Comparison of ENCODE assay signal across 8 cellular contexts in genomic region chr9:127158995-127159801, GRCh38. TPM values are rescaled to one million over a fixed set of nuclear protein-coding genes. Genes with fewer than 3 reads are reported as not detected.
A peak's percentile ranks its signal among the peaks of the same experiment; 100 is the strongest.
DNase-seq lines count a peak whose midpoint lies in the region; ATAC-seq and TF ChIP-seq lines count a peak whose summit lies in the region.

No MANE protein-coding gene starts in this region.

- intact Hi-C loops in transverse colon (cut with DNase I; ENCODE audit: low total_unique reads) = no loop called here

- WGBS in transverse colon (ENCODE audit: low coverage in 1 of 2), 2 donors = 67% methylated on average over 7 of the region's 7 CpGs; no CpG with 5 or more reads in 1 of the 2 donors

- H3K4me1 ChIP-seq in transverse colon = peaks cover 8 to 22% (median 9%) of the 10 kb centered on the region in 4 donors

- H3K9me3 ChIP-seq in transverse colon = no peaks in the 10 kb centered on the region

- H3K27me3 Mint-ChIP-seq in brain = no peaks in the 10 kb centered on the region

- no peaks in the 10 kb centered on the region for H3K36me3 ChIP-seq in transverse colon

- peaks cover 81% of the 10 kb centered on the region for H3K4me1 Mint-ChIP-seq in brain

- ATAC-seq in GM21423 (IDR thresholded peaks at IDR 0.05; ENCODE audit: unreplicated experiment) = no peak

- in situ Hi-C loops in transverse colon (cut with MboI; ENCODE audit: low pct_ligation_motif_present in 1 of 4, low pct_unique_long_range_greater_than_20kb in 1 of 4, low sequenced_read_pairs in 3 of 4) = no loop called here

- peak overlapping the region in 3 of 4 donors; percentile 26 to 54 (median 27) for H3K27ac ChIP-seq in transverse colon
- H3K27ac ChIP-seq in coronary artery = no peak overlapping the region

- no peaks in the 10 kb centered on the region for H3K9me3 Mint-ChIP-seq in brain

- H3K27me3 ChIP-seq in transverse colon = no peaks in the 10 kb centered on the region

- no peak for TF ChIP-seq POLR2A in transverse colon (IDR thresholded peaks at IDR 0.05)

- H3K4me3 ChIP-seq in transverse colon = no peak overlapping the region
- no peak overlapping the region for H3K4me3 ChIP-seq in coronary artery

- no peaks in the 10 kb centered on the region for H3K36me3 Mint-ChIP-seq in brain

- H3K27ac Mint-ChIP-seq in brain = peak overlapping the region; percentile 67 to 98 (median 97)

- TF ChIP-seq CTCF in brain (conservative IDR thresholded peaks at IDR 0.05) (peak in 1 of 2 experiments; percentile 49), transverse colon (IDR thresholded peaks at IDR 0.05) (no peak), coronary artery (IDR thresholded peaks at IDR 0.05) (no peak)

- peak overlapping the region; percentile 12 to 58 (median 16) for H3K4me3 Mint-ChIP-seq in brain

- peak; percentile 10 for TF ChIP-seq EP300 in transverse colon (IDR thresholded peaks at IDR 0.05; ENCODE audit: low read depth)

- DNase-seq in activated CD8-positive, alpha-beta memory T cell treated with anti-CD3 and anti-CD28 coated beads for 24 hours = peak; percentile 32
- DNase-seq in activated CD8-positive, alpha-beta memory T cell treated with anti-CD3 and anti-CD28 coated beads, Interleukin-2, amount 50 U/mL, for 4 hours = no peak
- DNase-seq in kidney tubule cell (ENCODE audit: low spot score) = peak; percentile 90
- peak; percentile 36 for DNase-seq in transverse colon
- no peak for DNase-seq in coronary artery (ENCODE audit: low spot score)
- DNase-seq in activated CD4-positive, alpha-beta T cell treated with anti-CD3 and anti-CD28 coated beads, Interleukin-2, amount 50 U/mL, for 4 hours = no peak

RNA-seq across cellular contexts. Expression of gene ANGPTL2, which starts 36.8 kb away (rescaled TPM):
- polyA plus RNA-seq in brain (ENCODE audit: insufficient read depth, low read depth, low replicate concordance) = 14.9 TPM
- total RNA-seq in transverse colon = 10 to 100 TPM; 11.0 to 30.8 (median 13.1) TPM

Comparison
In these comparisons a context has a peak if more than half of its experiments do, and no peak if none do; other contexts are left out.
1. DNase-seq: peak in activated CD8-positive, alpha-beta memory T cell treated with anti-CD3 and anti-CD28 coated beads for 24 hours (single experiment), kidney tubule cell (single experiment) and transverse colon (single experiment); none in activated CD8-positive, alpha-beta memory T cell treated with anti-CD3 and anti-CD28 coated beads, Interleukin-2, amount 50 U/mL, for 4 hours (single experiment), coronary artery (single experiment) and activated CD4-positive, alpha-beta T cell treated with anti-CD3 and anti-CD28 coated beads, Interleukin-2, amount 50 U/mL, for 4 hours (0 of 2).
2. H3K27ac ChIP-seq: peak in transverse colon (3 of 4); none in coronary artery (0 of 2).